Comparison of ENCODE assay signal across 8 cellular contexts in genomic region chr6:79079425-79080130, GRCh38.
DNase-seq lines count a peak whose midpoint lies in the region; ATAC-seq and TF ChIP-seq lines count a peak whose summit lies in the region.

No MANE protein-coding gene starts in this region.

- peak overlapping the region; percentile 99 for H3K27ac Mint-ChIP-seq in activated naive CD4-positive, alpha-beta T cell treated with anti-CD3 and anti-CD28 coated beads, Interleukin-2, amount 50 U/mL, for 24 hours

- no peak for TF ChIP-seq POLR2A in GM18505 (IDR thresholded peaks at IDR 0.05; ENCODE audit: borderline replicate concordance, extremely low read depth, insufficient read depth, insufficient read length)

- ATAC-seq in GM19324 (IDR thresholded peaks at IDR 0.05; ENCODE audit: low FRiP score, unreplicated experiment) (no peak), GM18505 (IDR thresholded peaks at IDR 0.05; ENCODE audit: unreplicated experiment) (no peak)

- H3K36me3 Mint-ChIP-seq in activated naive CD4-positive, alpha-beta T cell treated with anti-CD3 and anti-CD28 coated beads, Interleukin-2, amount 50 U/mL, for 24 hours, result no peaks in the 10 kb centered on the region

- no peak for DNase-seq in activated naive CD4-positive, alpha-beta T cell (lab: John Stamatoyannopoulos, UW)
- DNase-seq in SW480 (ENCODE audit: low spot score) (peak; percentile 20), fibroblast of peridontal ligament (ENCODE audit: extremely low read depth) (peak; percentile 60), skeletal muscle cell (ENCODE audit: low read depth) (no peak), midbrain (lab: John Stamatoyannopoulos, UW) (no peak)

- peak overlapping the region; percentile 98 for H3K4me3 Mint-ChIP-seq in activated naive CD4-positive, alpha-beta T cell treated with anti-CD3 and anti-CD28 coated beads, Interleukin-2, amount 50 U/mL, for 24 hours

- peaks cover 12% of the 10 kb centered on the region for H3K27me3 Mint-ChIP-seq in activated naive CD4-positive, alpha-beta T cell treated with anti-CD3 and anti-CD28 coated beads, Interleukin-2, amount 50 U/mL, for 24 hours

- peak overlapping the region; percentile 76 for H3K4me3 ChIP-seq in skeletal muscle cell (ENCODE audit: low read depth, low read length)

- peaks cover 38% of the 10 kb centered on the region for H3K4me1 Mint-ChIP-seq in activated naive CD4-positive, alpha-beta T cell treated with anti-CD3 and anti-CD28 coated beads, Interleukin-2, amount 50 U/mL, for 24 hours

- no peaks in the 10 kb centered on the region for H3K9me3 Mint-ChIP-seq in activated naive CD4-positive, alpha-beta T cell treated with anti-CD3 and anti-CD28 coated beads, Interleukin-2, amount 50 U/mL, for 24 hours

Comparison
In these comparisons a context has a peak if more than half of its experiments do, and no peak if none do; other contexts are left out.
1. DNase-seq: peak in SW480 (single experiment) and fibroblast of peridontal ligament (single experiment); none in activated naive CD4-positive, alpha-beta T cell (0 of 4), skeletal muscle cell (single experiment) and midbrain (single experiment).